Comparison of ENCODE assay signal across 20 cellular contexts in genomic region chr11:22472306-22472705, GRCh38.
A peak's percentile ranks its signal among the peaks of the same experiment; 100 is the strongest.
DNase-seq lines count a peak whose midpoint lies in the region; ATAC-seq and TF ChIP-seq lines count a peak whose summit lies in the region.
"Had no signal": no experiment of that assay in that cellular context is flagged by ENCODE, and none has a peak within 500 bp of the region (broad histone marks: within the 10 kb centered on the region; RNA-seq: fewer than 3 reads in every experiment).

No MANE protein-coding gene starts in this region.

- no peak for ATAC-seq in GM21737 (IDR thresholded peaks at IDR 0.05; ENCODE audit: unreplicated experiment)
- ATAC-seq: activated naive CD4-positive, alpha-beta T cell treated with anti-CD3 and anti-CD28 coated beads, Interleukin-2, amount 50 U/mL, for 72 hours had no signal

- no peak overlapping the region for H3K4me3 ChIP-seq in brain microvascular endothelial cell (ENCODE audit: low read depth, low read length)
- H3K4me3 ChIP-seq: left ventricle myocardium inferior, pancreas, SK-N-MC, thoracic aorta had no signal

- H3K27ac ChIP-seq in brain microvascular endothelial cell, result no peak overlapping the region
- H3K27ac ChIP-seq: left ventricle myocardium inferior, pancreas, SK-N-MC, skin epidermis, thoracic aorta had no signal

- intact Hi-C loops in posterior vena cava (cut with DNase I), result no loop called here

- peak; percentile 4 for TF ChIP-seq CTCF in AG09319 (IDR thresholded peaks at IDR 0.05; ENCODE audit: low read depth, low read length)
- TF ChIP-seq CTCF in brain microvascular endothelial cell (IDR thresholded peaks at IDR 0.05; ENCODE audit: low read depth, low read length, missing control alignments), result peak; percentile 48

- H3K27me3 ChIP-seq in brain microvascular endothelial cell (replicated peaks), result no peaks in the 10 kb centered on the region
- H3K27me3 ChIP-seq: pancreas had no signal

- in situ Hi-C loops in brain microvascular endothelial cell (cut with HindIII; ENCODE audit: low pct_ligation_motif_present, low sequenced_read_pairs), result no loop called here

- H3K36me3 ChIP-seq in brain microvascular endothelial cell (replicated peaks), result no peaks in the 10 kb centered on the region
- H3K36me3 ChIP-seq: left ventricle myocardium inferior, pancreas, thoracic aorta had no signal

- no peak for DNase-seq in AG09319 (ENCODE audit: extremely low read depth, low read depth)
- DNase-seq in HCEC 1CT, result peak; percentile 11
- no peak for DNase-seq in brain microvascular endothelial cell
- DNase-seq in iris pigment epithelial cell (ENCODE audit: low read depth), result peak; percentile 34
- DNase-seq in NCI-H2227 treated with DMSO at 0.1 percent for 48 hours (lab: John Stamatoyannopoulos, UW), result no peak
- DNase-seq in posterior vena cava (ENCODE audit: low spot score), result no peak
- DNase-seq: activated CD4-positive, alpha-beta T cell treated with anti-CD3 and anti-CD28 coated beads, Interleukin-2, amount 10 ng/mL, durations not matched to agents 7 days and 5 days; C1 segment of cervical spinal cord; DND-41; foreskin fibroblast; Kasumi-1; left ventricle myocardium inferior; NCI-H146; pancreas; stimulated activated CD4-positive, alpha-beta T cell treated with anti-CD3 and anti-CD28 coated beads, Interleukin-4, amount 100 ng/mL, for 4 hours had no signal

Comparison
In these comparisons a context has a peak if more than half of its experiments do, and no peak if none do; other contexts are left out.
1. DNase-seq: peak in HCEC 1CT (single experiment) and iris pigment epithelial cell (single experiment); none in AG09319 (single experiment), brain microvascular endothelial cell (single experiment), NCI-H2227 treated with DMSO at 0.1 percent for 48 hours (single experiment) and posterior vena cava (single experiment).